ENCODE assay signal across 20 cellular contexts in genomic region chrX:2402361-2402690, GRCh38.
DNase-seq lines count a peak whose midpoint lies in the region; ATAC-seq and TF ChIP-seq lines count a peak whose summit lies in the region.
"Had no signal": no experiment of that assay in that cellular context is flagged by ENCODE, and none has a peak within 500 bp of the region (broad histone marks: within the 10 kb centered on the region; RNA-seq: fewer than 3 reads in every experiment).

No MANE protein-coding gene starts in this region.

- no peak for TF ChIP-seq POLR2A in esophagus muscularis mucosa (IDR thresholded peaks at IDR 0.05; ENCODE audit: low read depth)

- peaks cover 0 to 14% (median 0%) of the 10 kb centered on the region in 4 donors for H3K4me1 ChIP-seq in esophagus muscularis mucosa
- H3K4me1 ChIP-seq in neuronal stem cell (ENCODE audit: control insufficient read depth in 2 of 2, insufficient read depth in 1 of 2, low read depth in 1 of 2, low read length in 2 of 2) = peaks cover 0 to 18% of the 10 kb centered on the region in 2 donors
- H3K4me1 ChIP-seq: sigmoid colon had no signal

- peaks cover 5 to 10% (median 8%) of the 10 kb centered on the region in 4 donors for H3K36me3 ChIP-seq in esophagus muscularis mucosa
- H3K36me3 ChIP-seq in neuronal stem cell (replicated peaks in 1 of 2; ENCODE audit: control insufficient read depth in 2 of 2, insufficient read depth in 2 of 2, low read length in 2 of 2) = peaks cover 6 to 16% of the 10 kb centered on the region in 2 donors

- H2AK5ac ChIP-seq in neuronal stem cell (ENCODE audit: low read depth, low read length) = no peak overlapping the region

- H3K4me2 ChIP-seq in neuronal stem cell (ENCODE audit: insufficient read depth, low read length, poor library complexity, severe bottlenecking) = peak overlapping the region; percentile 11
- H3K4me2 ChIP-seq: SK-N-SH had no signal

- no peak for TF ChIP-seq CTCF in AG10803 (conservative IDR thresholded peaks at IDR 0.05; ENCODE audit: low read length)
- no peak for TF ChIP-seq CTCF in VCaP (conservative IDR thresholded peaks at IDR 0.05)
- TF ChIP-seq CTCF in esophagus muscularis mucosa (IDR thresholded peaks at IDR 0.05) = no peak

- H3K18ac ChIP-seq in neuronal stem cell (ENCODE audit: low read length) = peak overlapping the region; percentile 53

- no peak overlapping the region for H3K23ac ChIP-seq in neuronal stem cell (ENCODE audit: low read depth, low read length, poor library complexity)

- no peak overlapping the region for H2BK12ac ChIP-seq in neuronal stem cell (ENCODE audit: low read length)

- H2BK15ac ChIP-seq in neuronal stem cell (ENCODE audit: low read length) = no peak overlapping the region

- H3K9ac ChIP-seq in neuronal stem cell (ENCODE audit: low read depth, low read length, poor library complexity) = no peak overlapping the region
- H3K9ac ChIP-seq: SK-N-SH had no signal

- H3K9me3 ChIP-seq in esophagus muscularis mucosa (peaks cover 0 to 7% (median 0%) of the 10 kb centered on the region in 4 donors), neuronal stem cell (replicated peaks in 1 of 2; ENCODE audit: control insufficient read depth in 2 of 2, insufficient read depth in 1 of 2, low read depth in 1 of 2, low read length in 2 of 2) (peaks cover 6 to 11% of the 10 kb centered on the region in 2 donors)
- H3K9me3 ChIP-seq: SK-N-SH had no signal

- intact Hi-C loops in esophagus muscularis mucosa (cut with DNase I) = no loop called here

- no peak overlapping the region for H3K4ac ChIP-seq in neuronal stem cell (ENCODE audit: low read length)

- no peak for DNase-seq in AG10803 (ENCODE audit: low read depth)
- no peak for DNase-seq in esophagus muscularis mucosa (ENCODE audit: extremely low spot score)
- no peak for DNase-seq in neuronal stem cell (ENCODE audit: low spot score)
- no peak for DNase-seq in effector CD4-positive, alpha-beta T cell
- DNase-seq in H4 (ENCODE audit: low spot score) = no peak
- DNase-seq: activated CD4-positive, alpha-beta T cell treated with anti-CD3 and anti-CD28 coated beads, Interleukin-2, amount 50 U/mL, for 1 hour; activated T-cell treated with anti-CD3 and anti-CD28 coated beads, Interleukin-2, amount 50 U/mL, for 24 hours; CD4-positive, alpha-beta T cell; NCI-H2029 treated with DMSO at 0.1 percent for 48 hours; NCI-H526; OCI-M1; sigmoid colon; SK-N-SH; stimulated activated CD4-positive, alpha-beta T cell treated with anti-CD3 and anti-CD28 coated beads, Interleukin-4, amount 100 ng/mL, for 4 hours; transverse colon had no signal

- H2BK120ac ChIP-seq in neuronal stem cell (ENCODE audit: low read depth, low read length) = no peak overlapping the region

- H2AFZ ChIP-seq in neuronal stem cell (ENCODE audit: low read length) = no peak overlapping the region

- TF ChIP-seq EP300 in esophagus muscularis mucosa (IDR thresholded peaks at IDR 0.05) = no peak

- H3K79me1 ChIP-seq in neuronal stem cell (ENCODE audit: low read depth, low read length) = no peaks in the 10 kb centered on the region

- no peak overlapping the region for H4K91ac ChIP-seq in neuronal stem cell (ENCODE audit: low read depth, low read length, poor library complexity)

- H3K27ac ChIP-seq in VCaP = peak overlapping the region; percentile 65
- peak overlapping the region in 3 of 4 donors; percentile 43 to 73 (median 69) for H3K27ac ChIP-seq in esophagus muscularis mucosa (replicated peaks in 1 of 4)
- peak overlapping the region; percentile 76 for H3K27ac ChIP-seq in neuronal stem cell (replicated peaks; ENCODE audit: low read length)

- H3K4me3 ChIP-seq in AG10803 (ENCODE audit: low read length) (peak overlapping the region; percentile 34; the same call in 1 of the 2 replicates), esophagus muscularis mucosa (peak overlapping the region in 3 of 4 donors; percentile 28 to 32 (median 30)), neuronal stem cell (ENCODE audit: low read length in 2 of 2) (no peak overlapping the region)
- H3K4me3 ChIP-seq: sigmoid colon, transverse colon had no signal

- no peak overlapping the region for H4K8ac ChIP-seq in neuronal stem cell (ENCODE audit: low read depth, low read length)

- no peak for ATAC-seq in GM19395 (IDR thresholded peaks at IDR 0.05; ENCODE audit: unreplicated experiment)
- no peak for ATAC-seq in HG02840 (IDR thresholded peaks at IDR 0.05; ENCODE audit: low FRiP score, unreplicated experiment)
- ATAC-seq: left lobe of liver; natural killer cell treated with Interleukin-12 subunit alpha and Interleukin-12 subunit beta and Interleukin-15 and Interleukin-18, amount 100 ng/mL, for 72 hours had no signal

- H3K27me3 ChIP-seq in esophagus muscularis mucosa (no peaks in the 10 kb centered on the region), neuronal stem cell (ENCODE audit: control insufficient read depth in 3 of 3, insufficient read depth in 3 of 3, low read depth in 1 of 3, low read length in 3 of 3) (no peaks in the 10 kb centered on the region)
- H3K27me3 ChIP-seq: sigmoid colon, transverse colon had no signal

- 88% methylated on average over 6 of the region's 7 CpGs for WGBS in esophagus muscularis mucosa
- no CpG with 5 or more reads among the region's 7 CpGs for WGBS in neuronal stem cell (ENCODE audit: extremely low coverage in 2 of 2, insufficient read length in 2 of 2, insufficient replicate concordance in 1 of 2), 2 donors

- H2BK5ac ChIP-seq in neuronal stem cell (ENCODE audit: low read length) = no peak overlapping the region

- H3K14ac ChIP-seq in neuronal stem cell (ENCODE audit: low read length) = no peak overlapping the region

Comparison
In these comparisons a context has a peak if more than half of its experiments do, and no peak if none do; other contexts are left out.
1. H3K4me3 ChIP-seq: peak in AG10803 (single experiment) and esophagus muscularis mucosa (3 of 4); none in neuronal stem cell (0 of 2).
2. Peak in every context shown above with its lines, with median percentiles within 50 percentile points of each other: H3K27ac ChIP-seq.